Comparison of ENCODE assay signal across 8 cellular contexts in the genomic region with DNA sequence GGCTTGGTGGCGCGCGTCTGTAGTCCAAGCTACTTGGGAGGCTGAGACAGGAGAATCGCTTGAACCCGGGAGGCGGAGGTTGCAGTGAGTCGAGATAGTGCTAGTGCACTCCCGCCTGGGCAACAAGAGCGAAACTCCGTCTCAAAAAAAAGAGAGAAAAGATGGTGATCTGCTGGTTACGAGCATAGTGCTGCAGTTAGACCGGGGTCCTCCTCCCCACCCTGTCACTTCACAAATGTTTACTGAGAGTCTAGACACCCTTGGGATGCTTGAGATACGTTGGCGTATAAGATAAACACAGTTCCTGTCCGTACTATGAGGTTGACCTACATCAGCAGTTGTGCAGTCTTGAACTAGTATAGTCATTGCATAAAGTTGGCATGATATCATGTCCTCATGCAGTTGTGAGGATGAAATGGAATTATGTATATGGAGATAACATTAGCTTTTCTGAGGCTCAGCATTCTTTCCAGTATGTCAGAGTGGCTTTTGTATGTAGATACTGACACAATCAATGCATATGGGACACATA. TPM values are rescaled to one million over a fixed set of nuclear protein-coding genes. Genes with fewer than 3 reads are reported as not detected.
A peak's percentile ranks its signal among the peaks of the same experiment; 100 is the strongest.
DNase-seq lines count a peak whose midpoint lies in the region; ATAC-seq and TF ChIP-seq lines count a peak whose summit lies in the region.

No MANE protein-coding gene starts in this region.

- TF ChIP-seq CTCF in AG09309 (IDR thresholded peaks at IDR 0.05; ENCODE audit: control insufficient read depth, insufficient read depth, low read depth, low read length, missing control alignments) (no peak), colonic mucosa (IDR thresholded peaks at IDR 0.05) (no peak)

- H3K4me1 ChIP-seq in colonic mucosa (peaks cover 18% of the 10 kb centered on the region), muscle layer of duodenum (ENCODE audit: control insufficient read depth in 1 of 2, insufficient read depth in 2 of 2, low read length in 2 of 2) (peaks cover 14 to 28% of the 10 kb centered on the region in 2 donors)

- H3K9me3 ChIP-seq in colonic mucosa (no peaks in the 10 kb centered on the region), muscle layer of duodenum (ENCODE audit: control insufficient read depth in 1 of 2, low read length in 2 of 2) (no peaks in the 10 kb centered on the region)

- intact Hi-C loops in colonic mucosa (cut with DNase I), result no loop called here

- H3K27me3 ChIP-seq in colonic mucosa (no peaks in the 10 kb centered on the region), muscle layer of duodenum (ENCODE audit: low read depth, low read length) (no peaks in the 10 kb centered on the region)

- peaks cover 5% of the 10 kb centered on the region for H3K36me3 ChIP-seq in colonic mucosa
- peaks cover 6 to 17% of the 10 kb centered on the region in 2 donors for H3K36me3 ChIP-seq in muscle layer of duodenum (ENCODE audit: control insufficient read depth in 1 of 2, insufficient read depth in 2 of 2, low read length in 2 of 2)

- H3K4me3 ChIP-seq in AG09309 (ENCODE audit: control insufficient read depth, low read depth, low read length), result peak overlapping the region; percentile 98
- H3K4me3 ChIP-seq in colonic mucosa, result peak overlapping the region; percentile 84
- peak overlapping the region; percentile 98 to 99 for H3K4me3 ChIP-seq in muscle layer of duodenum (ENCODE audit: low read depth in 1 of 2, low read length in 2 of 2)

- ATAC-seq in GM21576 (IDR thresholded peaks at IDR 0.05; ENCODE audit: unreplicated experiment), result no peak
- ATAC-seq in HG02981 (IDR thresholded peaks at IDR 0.05; ENCODE audit: unreplicated experiment), result no peak

- peak overlapping the region; percentile 90 for H3K27ac ChIP-seq in colonic mucosa
- peak overlapping the region; percentile 85 for H3K27ac ChIP-seq in muscle layer of duodenum (ENCODE audit: low read length)

- DNase-seq in AG09309 (ENCODE audit: low read depth) (no peak), LHCN-M2 (ENCODE audit: low read depth) (peak; percentile 5), colonic mucosa (no peak), EL (no peak), SHP77 treated with DMSO at 0.1 percent for 48 hours (lab: John Stamatoyannopoulos, UW) (no peak)

- peak overlapping the region; percentile 89 to 90 for H3K9ac ChIP-seq in colonic mucosa (ENCODE audit: low read depth in 2 of 2, low read length in 2 of 2)

RNA-seq across cellular contexts. Expression of gene ACAD10, which starts 0.8 kb away (rescaled TPM):
- total RNA-seq in LHCN-M2 (2014; rRNA removed), result 9.3 and 11.8 TPM in 2 replicates
- 7.2 TPM for polyA plus RNA-seq in LHCN-M2 (2012)
- total RNA-seq in colonic mucosa, result 10 to 100 TPM; 37.0 to 42.6 TPM

RNA-seq across cellular contexts. Expression of gene BRAP, which starts 0.9 kb away (rescaled TPM):
- total RNA-seq in LHCN-M2 (2014; rRNA removed) (18.5 and 19.5 TPM in 2 replicates), colonic mucosa (10 to 100 TPM; 16.0 to 19.6 TPM)
- polyA plus RNA-seq in LHCN-M2 (2012), result 9.4 TPM
